Comparison of ENCODE assay signal across 8 cellular contexts in the genomic region with DNA sequence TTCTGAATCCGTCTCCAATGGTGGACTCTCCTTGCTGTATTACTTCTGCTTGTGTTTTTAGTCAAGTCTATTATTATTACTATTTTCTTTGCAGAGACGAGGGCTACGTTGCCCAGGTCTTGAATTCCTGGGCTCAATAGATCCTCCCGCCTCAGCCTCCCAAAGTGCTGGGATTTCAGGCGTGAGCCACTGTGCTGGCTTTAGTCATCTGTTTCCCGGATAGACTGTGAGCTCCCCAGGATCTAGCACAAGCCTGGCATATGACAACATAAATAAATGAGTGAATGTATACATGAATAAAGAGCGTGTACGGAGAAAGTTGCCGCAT. TPM values are rescaled to one million over a fixed set of nuclear protein-coding genes. Genes with fewer than 3 reads are reported as not detected.
DNase-seq lines count a peak whose midpoint lies in the region; ATAC-seq, FAIRE-seq and TF ChIP-seq lines count a peak whose summit lies in the region.

No MANE protein-coding gene starts in this region.

- no peaks in the 10 kb centered on the region for H3K9me3 Mint-ChIP-seq in Calu3 (ENCODE audit: low read depth, unreplicated experiment)

- H3K27me3 Mint-ChIP-seq in Calu3 (ENCODE audit: unreplicated experiment) = no peaks in the 10 kb centered on the region

- ATAC-seq in HG03342 (IDR thresholded peaks at IDR 0.05; ENCODE audit: unreplicated experiment) (peak; percentile 1), HG02970 (IDR thresholded peaks at IDR 0.05; ENCODE audit: low FRiP score, unreplicated experiment) (no peak)

- CTCF ChIA-PET in Calu3 (lab: Charles Lee) = interaction anchor here (0.5 to 1.7 kb wide), 6 partner anchors 20 to 147 kb away, joined by 3 to 7 read pairs (median 4); a partner anchor contains a TSS

- peaks cover 14% of the 10 kb centered on the region for H3K4me1 Mint-ChIP-seq in Calu3 (ENCODE audit: low read depth, unreplicated experiment)

- BruUV-seq in Calu3 (replicated peaks; lab: Mats Ljungman, UMichigan) = no TSS peak

- peaks cover 11% of the 10 kb centered on the region for H3K4me1 ChIP-seq in muscle layer of colon (ENCODE audit: insufficient read depth, low read length)

- H3K27ac ChIP-seq in muscle layer of colon (ENCODE audit: low read depth, low read length) = no peak overlapping the region

- H3K4me3 ChIP-seq in bronchial epithelial cell (ENCODE audit: low read depth, low read length) (peak overlapping the region; percentile 90), muscle layer of colon (ENCODE audit: low read depth in 1 of 2, low read length in 2 of 2) (peak overlapping the region; percentile 44 to 66)

- peak overlapping the region; percentile 93 for H3K27ac Mint-ChIP-seq in Calu3 (ENCODE audit: unreplicated experiment)

- H3K36me3 ChIP-seq in bronchial epithelial cell (ENCODE audit: control insufficient read depth, insufficient read depth, low read length) (no peaks in the 10 kb centered on the region), muscle layer of colon (ENCODE audit: insufficient read depth, low read length) (no peaks in the 10 kb centered on the region)

- no peaks in the 10 kb centered on the region for H3K9me3 ChIP-seq in muscle layer of colon (ENCODE audit: low read length)

- H3K36me3 Mint-ChIP-seq in Calu3 (ENCODE audit: insufficient read depth, unreplicated experiment) = peaks cover 27% of the 10 kb centered on the region

- no peak for DNase-seq in Calu3
- DNase-seq in bronchial epithelial cell (ENCODE audit: low read depth) = no peak
- no peak for DNase-seq in globus pallidus (ENCODE audit: low spot score)
- DNase-seq in frontal cortex (ENCODE audit: low spot score in 2 of 2) = no peak
- DNase-seq in T-helper 9 cell = no peak

- no peak overlapping the region for H3K9ac ChIP-seq in muscle layer of colon (ENCODE audit: low read length)

- H3K4me3 Mint-ChIP-seq in Calu3 (ENCODE audit: low read depth, unreplicated experiment) = peak overlapping the region; percentile 100

- intact Hi-C loops in Calu3 (cut with micrococcal nuclease; ENCODE audit: unreplicated experiment) = no loop called here

- no peaks in the 10 kb centered on the region for H3K27me3 ChIP-seq in bronchial epithelial cell (ENCODE audit: control insufficient read depth, insufficient read depth, low read length)
- H3K27me3 ChIP-seq in muscle layer of colon (ENCODE audit: control insufficient read depth in 1 of 2, insufficient read depth in 2 of 2, low read length in 2 of 2) = no peaks in the 10 kb centered on the region

- TF ChIP-seq CTCF in Calu3 (IDR thresholded peaks at IDR 0.05; ENCODE audit: unreplicated experiment) = no peak
- no peak for TF ChIP-seq CTCF in bronchial epithelial cell (IDR thresholded peaks at IDR 0.05; ENCODE audit: insufficient read depth, low read length, severe bottlenecking)

- no peak for FAIRE-seq in bronchial epithelial cell (lab: Jason Lieb, UNC)
- no peak for FAIRE-seq in frontal cortex (lab: Jason Lieb, UNC)

RNA-seq across cellular contexts. Expression of a gene that starts 0.4 kb away (rescaled TPM):
- total RNA-seq in Calu3 (2022) (88.2 and 95.8 TPM in 2 replicates), bronchial epithelial cell (10.8 and 14.0 TPM in 2 replicates), frontal cortex (24.1 TPM)

RNA-seq across cellular contexts. Expression of a gene that starts 19.8 kb away (rescaled TPM):
- total RNA-seq in Calu3 (2022) = 21.7 and 22.8 TPM in 2 replicates
- total RNA-seq in bronchial epithelial cell = 19.3 and 32.9 TPM in 2 replicates
- total RNA-seq in frontal cortex = 100 TPM
